14 cellular contexts compared by ENCODE assay signal in the genomic region with DNA sequence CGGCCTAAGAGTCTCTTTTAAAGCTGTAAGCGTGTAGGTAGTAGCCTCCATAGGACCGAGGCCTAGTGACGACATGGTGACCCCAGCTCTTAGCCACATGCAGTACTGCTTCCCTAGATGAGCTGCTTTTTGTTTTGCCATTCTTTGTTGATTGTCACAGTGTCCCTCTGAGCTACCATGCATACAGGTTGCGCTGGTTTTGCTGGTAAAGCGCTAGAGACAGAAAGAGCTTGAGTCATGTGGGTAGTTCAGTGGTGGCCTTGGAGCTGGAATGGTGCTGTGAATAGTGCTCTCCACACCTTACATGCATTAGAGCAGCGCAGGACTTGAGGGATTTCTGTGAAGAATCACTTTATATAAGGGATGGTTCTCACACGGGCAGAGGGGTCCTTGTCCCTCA. TPM values are rescaled to one million over a fixed set of nuclear protein-coding genes. Genes with fewer than 3 reads are reported as not detected.
DNase-seq lines count a peak whose midpoint lies in the region; ATAC-seq lines count a peak whose summit lies in the region.
"Had no signal": no experiment of that assay in that cellular context is flagged by ENCODE, and none has a peak within 500 bp of the region (broad histone marks: within the 10 kb centered on the region; RNA-seq: fewer than 3 reads in every experiment).

No MANE protein-coding gene starts in this region.

- 91% methylated on average over 7 of the region's 8 CpGs for WGBS in mesenchymal stem cell

- H3K36me3 ChIP-seq in mesenchymal stem cell (ENCODE audit: control insufficient read depth in 1 of 2, insufficient read depth in 2 of 2, low read depth in 1 of 2, low read length in 2 of 2), result peaks cover 6 to 16% of the 10 kb centered on the region in 2 experiments

- H4K91ac ChIP-seq in mesenchymal stem cell (ENCODE audit: low read length), result no peak overlapping the region

- H2BK15ac ChIP-seq in mesenchymal stem cell (ENCODE audit: low read depth, poor library complexity, severe bottlenecking), result no peak overlapping the region

- no peak overlapping the region for H3K4me3 ChIP-seq in mesenchymal stem cell (ENCODE audit: insufficient read depth in 1 of 2, low read depth in 1 of 2, low read length in 2 of 2)
- H3K4me3 ChIP-seq: left ventricle myocardium inferior, tibial nerve had no signal

- intact Hi-C loops in head of caudate nucleus (cut with DNase I), result loop anchor here (5.0 kb wide), 1 partner anchor 52 kb away; the partner anchor contains the start of gene PRAM1

- peaks cover 40% of the 10 kb centered on the region for H3K4me1 ChIP-seq in mesenchymal stem cell (ENCODE audit: control insufficient read depth, insufficient read depth, low read depth, low read length)

- H3K27ac Mint-ChIP-seq in stimulated activated naive CD8-positive, alpha-beta T cell treated with anti-CD3 and anti-CD28 coated beads, Interleukin-15, Interleukin-2, amounts not matched to agents 100 ng/mL and 50 ng/mL, for 24 hours, result peak overlapping the region; percentile 65
- peak overlapping the region; percentile 67 for H3K27ac Mint-ChIP-seq in activated naive CD8-positive, alpha-beta T cell treated with anti-CD3 and anti-CD28 coated beads, Interleukin-2, amount 50 U/mL, for 24 hours
- H3K27ac Mint-ChIP-seq: T-helper 2 cell treated with Interferon-gamma antibody and Interleukin-4, amounts not matched to agents 5 μg/mL and 100 μg/mL, for 36 hours had no signal

- H3K9ac ChIP-seq in mesenchymal stem cell (ENCODE audit: low read length), result no peak overlapping the region

- no peak overlapping the region for H2AFZ ChIP-seq in mesenchymal stem cell (ENCODE audit: low read depth, low read length)

- no peak overlapping the region for H3K4me2 ChIP-seq in mesenchymal stem cell (ENCODE audit: low read length, poor library complexity, severe bottlenecking)

- H3K9me3 Mint-ChIP-seq in stimulated activated naive CD8-positive, alpha-beta T cell treated with anti-CD3 and anti-CD28 coated beads, Interleukin-15, Interleukin-2, amounts not matched to agents 100 ng/mL and 50 ng/mL, for 24 hours, result no peaks in the 10 kb centered on the region
- H3K9me3 Mint-ChIP-seq in activated naive CD8-positive, alpha-beta T cell treated with anti-CD3 and anti-CD28 coated beads, Interleukin-2, amount 50 U/mL, for 24 hours, result no peaks in the 10 kb centered on the region
- H3K9me3 Mint-ChIP-seq: T-helper 2 cell treated with Interferon-gamma antibody and Interleukin-4, amounts not matched to agents 5 μg/mL and 100 μg/mL, for 36 hours had no signal

- no peak overlapping the region for H2AK5ac ChIP-seq in mesenchymal stem cell (ENCODE audit: low read length, severe bottlenecking)

- H3K27me3 ChIP-seq in mesenchymal stem cell (ENCODE audit: control insufficient read depth in 1 of 2, insufficient read depth in 1 of 2, low read length in 2 of 2), result no peaks in the 10 kb centered on the region
- H3K27me3 ChIP-seq: tibial nerve had no signal

- H3K36me3 Mint-ChIP-seq in stimulated activated naive CD8-positive, alpha-beta T cell treated with anti-CD3 and anti-CD28 coated beads, Interleukin-15, Interleukin-2, amounts not matched to agents 100 ng/mL and 50 ng/mL, for 24 hours (ENCODE audit: low read depth), result peaks cover 63% of the 10 kb centered on the region
- peaks cover 50% of the 10 kb centered on the region for H3K36me3 Mint-ChIP-seq in activated naive CD8-positive, alpha-beta T cell treated with anti-CD3 and anti-CD28 coated beads, Interleukin-2, amount 50 U/mL, for 24 hours (ENCODE audit: low read depth)

- peak overlapping the region; percentile 56 for H4K8ac ChIP-seq in mesenchymal stem cell (ENCODE audit: low read length)

- H3K4me1 Mint-ChIP-seq in stimulated activated naive CD8-positive, alpha-beta T cell treated with anti-CD3 and anti-CD28 coated beads, Interleukin-15, Interleukin-2, amounts not matched to agents 100 ng/mL and 50 ng/mL, for 24 hours (ENCODE audit: low read depth), result peaks cover 85% of the 10 kb centered on the region
- peaks cover 81% of the 10 kb centered on the region for H3K4me1 Mint-ChIP-seq in activated naive CD8-positive, alpha-beta T cell treated with anti-CD3 and anti-CD28 coated beads, Interleukin-2, amount 50 U/mL, for 24 hours

- no peak overlapping the region for H2BK120ac ChIP-seq in mesenchymal stem cell (ENCODE audit: low read depth, low read length)

- peak overlapping the region; percentile 47 for H3K4me3 Mint-ChIP-seq in stimulated activated naive CD8-positive, alpha-beta T cell treated with anti-CD3 and anti-CD28 coated beads, Interleukin-15, Interleukin-2, amounts not matched to agents 100 ng/mL and 50 ng/mL, for 24 hours
- peak overlapping the region; percentile 14 for H3K4me3 Mint-ChIP-seq in activated naive CD8-positive, alpha-beta T cell treated with anti-CD3 and anti-CD28 coated beads, Interleukin-2, amount 50 U/mL, for 24 hours
- H3K4me3 Mint-ChIP-seq: T-helper 2 cell treated with Interferon-gamma antibody and Interleukin-4, amounts not matched to agents 5 μg/mL and 100 μg/mL, for 36 hours had no signal

- H3K27me3 Mint-ChIP-seq in stimulated activated naive CD8-positive, alpha-beta T cell treated with anti-CD3 and anti-CD28 coated beads, Interleukin-15, Interleukin-2, amounts not matched to agents 100 ng/mL and 50 ng/mL, for 24 hours, result no peaks in the 10 kb centered on the region
- no peaks in the 10 kb centered on the region for H3K27me3 Mint-ChIP-seq in activated naive CD8-positive, alpha-beta T cell treated with anti-CD3 and anti-CD28 coated beads, Interleukin-2, amount 50 U/mL, for 24 hours

- ATAC-seq in stimulated activated naive CD8-positive, alpha-beta T cell treated with anti-CD3 and anti-CD28 coated beads, Interleukin-15, Interleukin-2, amounts not matched to agents 100 U/mL and 50 U/mL, for 24 hours, result no peak
- ATAC-seq in activated naive CD8-positive, alpha-beta T cell treated with anti-CD3 and anti-CD28 coated beads, Interleukin-2, amount 50 U/mL, for 24 hours, result no peak
- no peak for ATAC-seq in GM21619 (IDR thresholded peaks at IDR 0.05; ENCODE audit: unreplicated experiment)

- no peak overlapping the region for H3K18ac ChIP-seq in mesenchymal stem cell (ENCODE audit: low read depth in 1 of 2, low read length in 2 of 2)

- no peak for DNase-seq in stimulated activated naive CD8-positive, alpha-beta T cell treated with anti-CD3 and anti-CD28 coated beads, Interleukin-15, Interleukin-2, amounts not matched to agents 100 U/mL and 50 U/mL, for 24 hours
- no peak for DNase-seq in activated naive CD8-positive, alpha-beta T cell treated with anti-CD3 and anti-CD28 coated beads, Interleukin-2, amount 50 U/mL, for 24 hours
- DNase-seq in mesenchymal stem cell, result no peak
- DNase-seq in NCI-H1694 treated with DMSO at 0.1 percent for 48 hours (lab: John Stamatoyannopoulos, UW), result no peak
- DNase-seq in head of caudate nucleus, result no peak
- DNase-seq in SW 1271 (lab: John Stamatoyannopoulos, UW), result no peak
- DNase-seq: AML-193, foreskin fibroblast, Karpas-422, left ventricle myocardium inferior had no signal

- H3K79me1 ChIP-seq in mesenchymal stem cell (replicated peaks; ENCODE audit: low read length, poor library complexity, severe bottlenecking), result no peaks in the 10 kb centered on the region

- no peak overlapping the region for H3K23ac ChIP-seq in mesenchymal stem cell (ENCODE audit: low read length in 2 of 2)

- H2BK12ac ChIP-seq in mesenchymal stem cell (ENCODE audit: low read length in 2 of 2), result no peak overlapping the region

- H3K9me3 ChIP-seq in mesenchymal stem cell (ENCODE audit: control insufficient read depth, low read length), result no peaks in the 10 kb centered on the region
- H3K9me3 ChIP-seq: left ventricle myocardium inferior, tibial nerve had no signal

- H3K14ac ChIP-seq in mesenchymal stem cell (ENCODE audit: low read length in 2 of 2), result no peak overlapping the region

- H3K27ac ChIP-seq in mesenchymal stem cell (ENCODE audit: low read length, poor library complexity, severe bottlenecking), result no peak overlapping the region

- H2BK5ac ChIP-seq in mesenchymal stem cell (ENCODE audit: low read depth, low read length, poor library complexity, severe bottlenecking), result no peak overlapping the region

- H3K4ac ChIP-seq in mesenchymal stem cell (ENCODE audit: low read depth in 1 of 2, low read length in 2 of 2), result no peak overlapping the region

RNA-seq across cellular contexts. Expression of gene HNRNPM, which starts 5.1 kb away (rescaled TPM):
- polyA plus RNA-seq in mesenchymal stem cell (2013, experiment 1 of 2), result 84.5 TPM
- polyA plus RNA-seq in mesenchymal stem cell (2013, experiment 2 of 2), result 82.9 TPM

RNA-seq across cellular contexts. Expression of gene MARCHF2, which starts 36.7 kb away (rescaled TPM):
- polyA plus RNA-seq in mesenchymal stem cell (2013, experiment 1 of 2), result 42.1 TPM
- polyA plus RNA-seq in mesenchymal stem cell (2013, experiment 2 of 2), result 39.4 TPM

RNA-seq across cellular contexts. Expression of gene PRAM1, which starts 52.6 kb away (rescaled TPM):
- polyA plus RNA-seq in mesenchymal stem cell (2013, experiment 1 of 2), result 0.03 TPM
- polyA plus RNA-seq in mesenchymal stem cell (2013, experiment 2 of 2), result not detected

RNA-seq across cellular contexts. Expression of gene RAB11B, which starts 59.7 kb away (rescaled TPM):
- polyA plus RNA-seq in mesenchymal stem cell (2013, experiment 1 of 2), result 90.1 TPM
- 92.4 TPM for polyA plus RNA-seq in mesenchymal stem cell (2013, experiment 2 of 2)
